Comparison of ENCODE assay signal across 10 cellular contexts in genomic region chr7:116824449-116824848, GRCh38.
"Had no signal": no experiment of that assay in that cellular context is flagged by ENCODE, and none has a peak within 500 bp of the region (broad histone marks: within the 10 kb centered on the region; RNA-seq: fewer than 3 reads in every experiment).

No MANE protein-coding gene starts in this region.

- H2AFZ ChIP-seq: GM23338 had no signal

- H3K4me2 ChIP-seq: GM23338, KMS-11 had no signal

- H3K36me3 ChIP-seq: HAP-1 had no signal

- H3K9ac ChIP-seq: KMS-11 had no signal

- H3K4me1 ChIP-seq: HAP-1 had no signal

- ATAC-seq: GM23338, HCT116, HepG2 had no signal

- H3K9me3 ChIP-seq: HAP-1 had no signal

- H3K27ac ChIP-seq: HL-60, KMS-11 had no signal

- DNase-seq: H7, HFFc6, Karpas-422, KBM-7 had no signal

- H3K4me3 ChIP-seq: GM23338, HAP-1 had no signal
